In genomic region chr4:111854494-111855087, GRCh38 we compare ENCODE assay signal across 9 cellular contexts.
DNase-seq lines count a peak whose midpoint lies in the region; ATAC-seq and TF ChIP-seq lines count a peak whose summit lies in the region.
"Had no signal": no experiment of that assay in that cellular context is flagged by ENCODE, and none has a peak within 500 bp of the region (broad histone marks: within the 10 kb centered on the region; RNA-seq: fewer than 3 reads in every experiment).

No MANE protein-coding gene starts in this region.

- H3K27me3 ChIP-seq in WERI-Rb-1 (ENCODE audit: insufficient read depth, low read depth, severe bottlenecking) (no peaks in the 10 kb centered on the region), upper lobe of left lung (no peaks in the 10 kb centered on the region)

- no peak overlapping the region for H3K27ac ChIP-seq in WERI-Rb-1
- H3K27ac ChIP-seq in upper lobe of left lung = no peak overlapping the region

- DNase-seq in NCI-H1436 (lab: John Stamatoyannopoulos, UW) = peak; percentile 11
- no peak for DNase-seq in NCI-H1436 treated with DMSO at 0.1 percent for 48 hours (lab: John Stamatoyannopoulos, UW)
- peak; percentile 14 for DNase-seq in LNCaP clone FGC (ENCODE audit: low read depth)
- peak; percentile 46 for DNase-seq in WERI-Rb-1
- peak; percentile 21 for DNase-seq in iPS-NIHi11 (ENCODE audit: low spot score)
- no peak for DNase-seq in upper lobe of left lung

- ATAC-seq in GM21619 (IDR thresholded peaks at IDR 0.05; ENCODE audit: unreplicated experiment) (peak; percentile 78), upper lobe of left lung (ENCODE audit: low FRiP score in 2 of 2) (peak in 1 of 2 donors; percentile 61), GM21825 (IDR thresholded peaks at IDR 0.05; ENCODE audit: unreplicated experiment) (no peak)
- ATAC-seq: activated naive CD4-positive, alpha-beta T cell treated with anti-CD3 and anti-CD28 coated beads, Interleukin-2, amount 50 U/mL, for 72 hours had no signal

- TF ChIP-seq EP300 in upper lobe of left lung (IDR thresholded peaks at IDR 0.05) = no peak

- TF ChIP-seq CTCF in LNCaP clone FGC (IDR thresholded peaks at IDR 0.05; ENCODE audit: control insufficient read depth, extremely low read depth, insufficient read depth) = peak; percentile 70
- peak; percentile 56 for TF ChIP-seq CTCF in WERI-Rb-1 (IDR thresholded peaks at IDR 0.05; ENCODE audit: low read depth, low read length)
- peak in 5 of 6 experiments; percentile 11 to 56 (median 50) for TF ChIP-seq CTCF in upper lobe of left lung (IDR thresholded peaks at IDR 0.05)

- no peak for TF ChIP-seq POLR2A in upper lobe of left lung (IDR thresholded peaks at IDR 0.05)

- no peaks in the 10 kb centered on the region for H3K36me3 ChIP-seq in WERI-Rb-1
- no peaks in the 10 kb centered on the region for H3K36me3 ChIP-seq in upper lobe of left lung

- no peaks in the 10 kb centered on the region for H3K4me1 ChIP-seq in upper lobe of left lung

- H3K9me3 ChIP-seq in WERI-Rb-1 (ENCODE audit: severe bottlenecking) (no peaks in the 10 kb centered on the region), upper lobe of left lung (no peaks in the 10 kb centered on the region)

- H3K4me3 ChIP-seq in LNCaP clone FGC (ENCODE audit: low read depth, low read length) = no peak overlapping the region
- H3K4me3 ChIP-seq in WERI-Rb-1 (ENCODE audit: low read depth, low read length) = no peak overlapping the region
- no peak overlapping the region for H3K4me3 ChIP-seq in upper lobe of left lung

- WGBS in upper lobe of left lung, 2 donors = 3 to 4% methylated on average over 1 of the region's 1 CpG

Comparison
In these comparisons a context has a peak if more than half of its experiments do, and no peak if none do; other contexts are left out.
1. DNase-seq: peak in NCI-H1436 (single experiment), LNCaP clone FGC (single experiment), WERI-Rb-1 (single experiment) and iPS-NIHi11 (single experiment); none in NCI-H1436 treated with DMSO at 0.1 percent for 48 hours (single experiment) and upper lobe of left lung (0 of 2).
2. Peak in every context shown above with its lines, with median percentiles within 50 percentile points of each other: CTCF ChIP-seq.